21 cellular contexts compared by ENCODE assay signal in the genomic region with DNA sequence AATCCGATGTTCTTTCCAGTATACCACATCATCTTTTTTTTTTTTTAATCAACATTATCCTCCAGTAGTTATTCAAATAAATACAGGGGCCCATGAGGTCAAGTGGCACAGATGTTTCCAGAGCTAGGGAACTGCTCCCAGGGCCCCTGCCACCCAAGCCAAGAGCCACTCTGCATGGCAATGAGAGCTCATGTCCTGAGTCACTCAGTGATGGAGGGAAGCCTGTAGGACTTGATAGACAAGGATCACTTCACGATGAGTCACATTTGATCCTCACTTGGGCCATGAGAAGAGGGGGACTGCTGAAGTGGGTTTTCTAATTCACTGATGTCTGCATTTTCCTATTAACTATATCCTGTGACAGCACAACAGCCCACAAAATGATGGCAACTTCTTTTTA.
"Had no signal": no experiment of that assay in that cellular context is flagged by ENCODE, and none has a peak within 500 bp of the region (broad histone marks: within the 10 kb centered on the region; RNA-seq: fewer than 3 reads in every experiment).

No MANE protein-coding gene starts in this region.

- H3K36me3 Mint-ChIP-seq: activated CD4-positive, alpha-beta memory T cell treated with anti-CD3 and anti-CD28 coated beads for 36 hours; activated naive CD8-positive, alpha-beta T cell treated with anti-CD3 and anti-CD28 coated beads for 36 hours; neural progenitor cell had no signal

- H3K4me1 Mint-ChIP-seq: activated B cell treated with CpG ODN at 0.5 μM for 24 hours; activated naive CD8-positive, alpha-beta T cell treated with anti-CD3 and anti-CD28 coated beads for 36 hours; activated T-helper 17 cell treated with anti-CD3 and anti-CD28 coated beads, Interleukin-2, amount 50 U/mL, for 72 hours; memory B cell; neural progenitor cell had no signal

- H3K4me3 ChIP-seq: cardiac muscle cell, neural progenitor cell, prostate gland, skin epidermis, stomach, testis had no signal

- H3K9ac ChIP-seq: neural progenitor cell had no signal

- H3K27me3 ChIP-seq: cardiac muscle cell, neural progenitor cell, stomach, testis had no signal

- H3K36me3 ChIP-seq: cardiac muscle cell, neural progenitor cell, prostate gland, stomach had no signal

- H3K9me3 ChIP-seq: prostate gland, stomach, testis had no signal

- H3K4me1 ChIP-seq: prostate gland had no signal

- H2AFZ ChIP-seq: neural progenitor cell had no signal

- H3K27ac ChIP-seq: neural progenitor cell, prostate gland, skin epidermis, stomach, testis had no signal

- H3K4me2 ChIP-seq: neural progenitor cell had no signal

- H3K4me3 Mint-ChIP-seq: activated B cell treated with CpG ODN at 0.5 μM for 24 hours; activated CD4-positive, alpha-beta memory T cell treated with anti-CD3 and anti-CD28 coated beads for 36 hours; activated naive CD8-positive, alpha-beta T cell treated with anti-CD3 and anti-CD28 coated beads for 36 hours; activated T-helper 17 cell treated with anti-CD3 and anti-CD28 coated beads, Interleukin-2, amount 50 U/mL, for 72 hours; effector memory CD8-positive, alpha-beta T cell; memory B cell; neural progenitor cell had no signal

- ATAC-seq: activated T-helper 17 cell treated with anti-CD3 and anti-CD28 coated beads, Interleukin-2, amount 50 U/mL, for 72 hours; effector memory CD8-positive, alpha-beta T cell; left ventricle myocardium superior; right cardiac atrium had no signal

- DNase-seq: activated B cell treated with CpG ODN at 0.5 μM for 24 hours; activated CD4-positive, alpha-beta memory T cell treated with anti-CD3 and anti-CD28 coated beads for 36 hours; activated CD4-positive, alpha-beta T cell treated with anti-CD3 and anti-CD28 coated beads for 4 hours; activated naive CD4-positive, alpha-beta T cell; activated naive CD8-positive, alpha-beta T cell treated with anti-CD3 and anti-CD28 coated beads for 36 hours; amniotic stem cell; effector memory CD8-positive, alpha-beta T cell; foreskin melanocyte; left ventricle myocardium superior; right cardiac atrium; stimulated activated CD4-positive, alpha-beta T cell treated with anti-CD3 and anti-CD28 coated beads, Interleukin-15, amount 100 ng/mL, for 24 hours; stimulated activated CD4-positive, alpha-beta T cell treated with anti-CD3 and anti-CD28 coated beads, Interleukin-2, amount 100 ng/mL, for 48 hours; stomach; T-helper 2 cell; testis had no signal

- H3K27ac Mint-ChIP-seq: activated B cell treated with CpG ODN at 0.5 μM for 24 hours; activated CD4-positive, alpha-beta memory T cell treated with anti-CD3 and anti-CD28 coated beads for 36 hours; activated naive CD8-positive, alpha-beta T cell treated with anti-CD3 and anti-CD28 coated beads for 36 hours; activated T-helper 17 cell treated with anti-CD3 and anti-CD28 coated beads, Interleukin-2, amount 50 U/mL, for 72 hours; effector memory CD8-positive, alpha-beta T cell; memory B cell; neural progenitor cell had no signal

- H3K27me3 Mint-ChIP-seq: activated CD4-positive, alpha-beta memory T cell treated with anti-CD3 and anti-CD28 coated beads for 36 hours; activated T-helper 17 cell treated with anti-CD3 and anti-CD28 coated beads, Interleukin-2, amount 50 U/mL, for 72 hours; effector memory CD8-positive, alpha-beta T cell had no signal
